ENCODE assay signal across 8 cellular contexts in the genomic region with DNA sequence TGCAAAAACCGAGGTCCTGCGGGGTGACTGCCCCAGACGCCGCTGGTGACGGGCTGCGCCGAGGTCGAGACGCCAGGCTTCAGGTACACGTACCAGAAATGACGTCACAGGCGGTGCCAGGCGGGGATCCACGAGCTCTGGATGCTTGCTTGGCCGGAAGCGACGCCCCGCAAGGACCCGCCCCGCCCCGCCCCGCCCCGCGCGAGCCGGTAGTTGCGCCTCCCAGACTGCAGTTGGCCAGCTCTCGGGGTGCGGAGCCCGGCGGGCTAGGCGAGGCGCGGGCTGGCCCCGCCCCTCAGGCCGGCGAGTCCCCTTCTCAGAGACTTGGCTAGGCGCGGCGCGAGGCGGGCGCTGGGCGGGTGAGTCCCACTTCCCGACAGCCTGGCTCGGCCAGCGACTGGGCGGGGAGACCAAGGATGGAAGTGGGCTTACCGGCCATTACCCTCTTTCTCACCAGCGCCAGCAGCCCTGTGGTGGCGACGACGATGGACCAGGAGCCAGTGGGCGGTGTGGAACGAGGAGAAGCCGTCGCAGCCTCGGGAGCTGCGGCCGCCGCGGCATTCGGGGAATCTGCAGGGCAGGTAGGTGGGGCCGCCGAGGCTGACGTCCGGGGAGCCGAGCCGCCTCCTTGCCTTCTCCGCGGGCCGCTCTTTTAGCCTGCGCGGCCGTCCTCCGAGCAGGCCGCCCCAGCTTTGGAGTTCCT. TPM values are rescaled to one million over a fixed set of nuclear protein-coding genes. Genes with fewer than 3 reads are reported as not detected.
DNase-seq lines count a peak whose midpoint lies in the region; ATAC-seq and TF ChIP-seq lines count a peak whose summit lies in the region.

A gene with protein sequence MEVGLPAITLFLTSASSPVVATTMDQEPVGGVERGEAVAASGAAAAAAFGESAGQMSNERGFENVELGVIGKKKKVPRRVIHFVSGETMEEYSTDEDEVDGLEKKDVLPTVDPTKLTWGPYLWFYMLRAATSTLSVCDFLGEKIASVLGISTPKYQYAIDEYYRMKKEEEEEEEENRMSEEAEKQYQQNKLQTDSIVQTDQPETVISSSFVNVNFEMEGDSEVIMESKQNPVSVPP (plus strand): TSS at position 225 of the 703 bp plus-strand sequence. CDS start 192 bp downstream, at position 417.

- peaks cover 8% of the 10 kb centered on the region for H3F3A ChIP-seq in MM.1S (ENCODE audit: insufficient read depth, low read length)

- DNase-seq in G401 (ENCODE audit: low spot score) (peak; percentile 97), HCEC 1CT (peak; percentile 96), MM.1S (peak; percentile 95), SHP77 treated with DMSO at 0.1 percent for 48 hours (lab: John Stamatoyannopoulos, UW) (peak; percentile 99), fibroblast of the aortic adventitia (ENCODE audit: low read depth) (peak; percentile 94)
- peak; percentile 99 for DNase-seq in activated effector memory CD4-positive, alpha-beta T cell treated with anti-CD3 and anti-CD28 coated beads, Interleukin-2, amount 50 U/mL, for 16 hours
- peak; percentile 98 for DNase-seq in stimulated activated naive CD8-positive, alpha-beta T cell treated with anti-CD3 and anti-CD28 coated beads, Interleukin-15, Interleukin-2, amounts not matched to agents 100 U/mL and 50 U/mL, for 24 hours

- peak within 1 kb of the TSS; percentile 77 for H2AFZ ChIP-seq in MM.1S (ENCODE audit: low read length)

- peak within 1 kb of the TSS; percentile 94 to 96 (median 96) for H3K4me3 Mint-ChIP-seq in nephron

- H3K79me2 ChIP-seq in MM.1S (ENCODE audit: low read length) = no peaks in the 10 kb centered on the region

- peaks cover 6% of the 10 kb centered on the region for H3K36me3 Mint-ChIP-seq in nephron (ENCODE audit: low read depth)

- no peaks in the 10 kb centered on the region for H3K9me3 Mint-ChIP-seq in nephron

- peak within 1 kb of the TSS; percentile 92 to 99 (median 97) for H3K27ac Mint-ChIP-seq in nephron

- H3K27me3 ChIP-seq in MM.1S (replicated peaks; ENCODE audit: insufficient read depth, low read length) = no peaks in the 10 kb centered on the region

- H3K4me2 ChIP-seq in MM.1S (ENCODE audit: low read depth, low read length) = peak within 1 kb of the TSS; percentile 73

- ATAC-seq in stimulated activated naive CD8-positive, alpha-beta T cell treated with anti-CD3 and anti-CD28 coated beads, Interleukin-15, Interleukin-2, amounts not matched to agents 100 U/mL and 50 U/mL, for 24 hours = peak; percentile 97

- no peaks in the 10 kb centered on the region for H3K36me3 ChIP-seq in MM.1S (replicated peaks; ENCODE audit: insufficient read depth, low read length)

- H3K4me3 ChIP-seq in MM.1S (ENCODE audit: low read length) = peak within 1 kb of the TSS; percentile 70
- peak within 1 kb of the TSS; percentile 91 for H3K4me3 ChIP-seq in fibroblast of the aortic adventitia (ENCODE audit: low read depth, low read length)

- H3K9me3 ChIP-seq in MM.1S (replicated peaks; ENCODE audit: insufficient read depth, low read length) = no peaks in the 10 kb centered on the region

- peaks cover 23% of the 10 kb centered on the region for H3K4me1 Mint-ChIP-seq in nephron

- H3K9me2 ChIP-seq in MM.1S (replicated peaks; ENCODE audit: insufficient read depth, low read length) = no peaks in the 10 kb centered on the region

- no peaks in the 10 kb centered on the region for H3K27me3 Mint-ChIP-seq in nephron (ENCODE audit: low read depth)

- H3K9ac ChIP-seq in MM.1S (ENCODE audit: low read length) = peak within 1 kb of the TSS; percentile 87

- H3K4me1 ChIP-seq in MM.1S (ENCODE audit: low read length) = no peaks in the 10 kb centered on the region; the same call in 1 of the 2 replicates

- H4K20me1 ChIP-seq in MM.1S (ENCODE audit: insufficient read depth, low read length) = no peaks in the 10 kb centered on the region

- TF ChIP-seq CTCF in MM.1S (IDR thresholded peaks at IDR 0.05; ENCODE audit: low read length) (no peak), fibroblast of the aortic adventitia (IDR thresholded peaks at IDR 0.05; ENCODE audit: insufficient read depth, low read length) (no peak), nephron (IDR thresholded peaks at IDR 0.05; ENCODE audit: unreplicated experiment in 3 of 3) (no peak)

- H3K27ac ChIP-seq in MM.1S (ENCODE audit: low read length) = peak within 1 kb of the TSS; percentile 95

- in situ Hi-C loops in G401 (cut with HindIII; ENCODE audit: low sequenced_read_pairs) = loop anchor here (25.0 kb wide), 1 partner anchor 366 kb away; a partner anchor contains a TSS

RNA-seq across cellular contexts. Expression of the gene that starts here (rescaled TPM):
- total RNA-seq in G401 (2014; rRNA removed; shearing (Covaris generic)) = 42.2 and 55.9 TPM in 2 replicates
- total RNA-seq in fibroblast of the aortic adventitia (ENCODE audit: low replicate concordance) = 37.4 and 39.0 TPM in 2 replicates

Comparison
In these comparisons a context has a peak if more than half of its experiments do, and no peak if none do; other contexts are left out.
1. Peak in every context shown above with its lines: DNase-seq, ATAC-seq, H3K4me3 ChIP-seq and H3K27ac ChIP-seq.